Comparison of ENCODE assay signal across 8 cellular contexts in genomic region chr22:50185384-50186087, GRCh38. TPM values are rescaled to one million over a fixed set of nuclear protein-coding genes. Genes with fewer than 3 reads are reported as not detected.
DNase-seq lines count a peak whose midpoint lies in the region; ATAC-seq, FAIRE-seq and TF ChIP-seq lines count a peak whose summit lies in the region.

Gene TRABD (plus strand): TSS chr22:50185913. CDS start chr22:50193061, 7,148 bp downstream.

- intact Hi-C loops in kidney (cut with DNase I): no loop called here

- DNase-seq in DMS53 treated with DMSO at 0.1 percent for 48 hours (lab: John Stamatoyannopoulos, UW; ENCODE audit: unreplicated experiment) (peak; percentile 53), NCI-H345 (lab: John Stamatoyannopoulos, UW) (peak; percentile 88), cerebellum (ENCODE audit: low spot score) (peak; percentile 95), kidney (peak; percentile 97)
- peak; percentile 79 to 82 for DNase-seq in activated CD4-positive, alpha-beta T cell treated with anti-CD3 and anti-CD28 coated beads for 24 hours (ENCODE audit: low read depth in 2 of 2)
- DNase-seq in stimulated activated CD4-positive, alpha-beta T cell treated with anti-CD3 and anti-CD28 coated beads, Interleukin-12 subunit alpha, Interleukin-12 subunit beta, amount 100 ng/mL, for 4 hours: peak; percentile 88

- peak within 1 kb of the TSS; percentile 40 to 87 for H3K9ac ChIP-seq in kidney (ENCODE audit: low read length in 2 of 2)

- no peak within 1 kb of the TSS for H3K27ac ChIP-seq in kidney (ENCODE audit: low read depth in 2 of 2, low read length in 2 of 2)

- H3K36me3 ChIP-seq in kidney (ENCODE audit: control insufficient read depth in 1 of 2, insufficient read depth in 2 of 2, low read length in 2 of 2): no peaks in the 10 kb centered on the region

- peak within 1 kb of the TSS; percentile 58 to 71 for H3K4me3 ChIP-seq in kidney (ENCODE audit: low read length in 2 of 2)

- no peak for FAIRE-seq in kidney (lab: Jason Lieb, UNC)

- peak; percentile 39 for ATAC-seq in HG02623 (IDR thresholded peaks at IDR 0.05; ENCODE audit: unreplicated experiment)
- no peak for ATAC-seq in HG03571 (IDR thresholded peaks at IDR 0.05; ENCODE audit: unreplicated experiment)

- no peak for TF ChIP-seq CTCF in kidney (IDR thresholded peaks at IDR 0.05; ENCODE audit: borderline replicate concordance, extremely low read depth, insufficient read depth)

- H3K9me3 ChIP-seq in kidney (ENCODE audit: control insufficient read depth in 1 of 2, low read length in 2 of 2): no peaks in the 10 kb centered on the region

- peaks cover 10 to 39% of the 10 kb centered on the region in 2 donors for H3K4me1 ChIP-seq in kidney (ENCODE audit: control insufficient read depth in 1 of 2, insufficient read depth in 1 of 2, low read depth in 1 of 2, low read length in 2 of 2)

RNA-seq across cellular contexts. Expression of gene TRABD, which starts in this region (rescaled TPM):
- total RNA-seq in cerebellum (5.7 TPM), kidney (56.3 TPM)
- polyA plus RNA-seq in kidney (ENCODE audit: insufficient read depth, low read depth, low replicate concordance): 34.2 TPM
